Comparison of ENCODE assay signal across 1 cellular context in the genomic region with DNA sequence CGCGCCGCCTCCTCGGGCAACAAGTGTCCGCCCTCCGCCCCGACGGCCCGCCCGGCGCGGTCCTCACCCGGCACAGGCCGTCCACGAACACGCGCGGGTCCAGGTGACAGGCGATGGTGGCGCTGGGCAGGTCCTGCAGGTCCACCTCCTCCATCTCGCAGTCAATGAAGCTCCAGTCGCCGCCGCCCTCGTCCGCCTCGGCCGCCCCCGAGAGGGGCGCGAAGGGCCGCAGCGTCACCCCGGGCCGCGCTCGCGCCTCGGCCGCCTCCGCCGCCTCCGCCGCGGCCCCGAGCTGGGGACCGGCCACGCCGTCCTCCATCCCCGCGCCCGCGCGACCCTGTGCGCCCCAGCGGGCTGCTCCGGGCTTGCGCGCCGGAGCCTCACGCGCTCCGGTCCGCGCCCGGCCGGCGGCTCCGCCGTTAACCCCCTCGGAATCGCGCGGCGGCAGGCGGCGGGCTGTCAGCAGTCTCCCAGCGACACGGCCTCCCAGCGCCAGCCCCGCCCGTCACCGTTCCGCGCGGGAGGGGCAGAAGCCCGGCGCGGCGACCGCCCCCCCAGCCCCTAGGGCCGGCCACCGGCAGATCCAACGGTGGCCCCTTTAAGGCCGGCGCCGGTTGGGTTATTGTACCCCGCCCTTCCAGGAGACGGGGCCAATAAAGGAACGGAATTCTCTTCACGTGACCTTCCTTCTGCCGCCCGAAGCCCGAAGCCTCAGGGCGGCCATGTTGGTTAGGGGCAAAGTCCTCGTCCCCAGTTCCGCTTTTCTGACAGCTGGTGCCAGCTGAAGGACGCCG.
TF ChIP-seq lines count a peak whose summit lies in the region.

Gene RCAN1, minus strand, starts transcription at position 421 of the 794 bp plus-strand sequence. Its CDS starts 102 bp downstream, at position 319.

TF ChIP-seq in GM12878, 131 proteins besides CTCF, POLR2A, EP300 and RAD21 (continued from another document and continues in another):
- TF ChIP-seq, protein P1, sequence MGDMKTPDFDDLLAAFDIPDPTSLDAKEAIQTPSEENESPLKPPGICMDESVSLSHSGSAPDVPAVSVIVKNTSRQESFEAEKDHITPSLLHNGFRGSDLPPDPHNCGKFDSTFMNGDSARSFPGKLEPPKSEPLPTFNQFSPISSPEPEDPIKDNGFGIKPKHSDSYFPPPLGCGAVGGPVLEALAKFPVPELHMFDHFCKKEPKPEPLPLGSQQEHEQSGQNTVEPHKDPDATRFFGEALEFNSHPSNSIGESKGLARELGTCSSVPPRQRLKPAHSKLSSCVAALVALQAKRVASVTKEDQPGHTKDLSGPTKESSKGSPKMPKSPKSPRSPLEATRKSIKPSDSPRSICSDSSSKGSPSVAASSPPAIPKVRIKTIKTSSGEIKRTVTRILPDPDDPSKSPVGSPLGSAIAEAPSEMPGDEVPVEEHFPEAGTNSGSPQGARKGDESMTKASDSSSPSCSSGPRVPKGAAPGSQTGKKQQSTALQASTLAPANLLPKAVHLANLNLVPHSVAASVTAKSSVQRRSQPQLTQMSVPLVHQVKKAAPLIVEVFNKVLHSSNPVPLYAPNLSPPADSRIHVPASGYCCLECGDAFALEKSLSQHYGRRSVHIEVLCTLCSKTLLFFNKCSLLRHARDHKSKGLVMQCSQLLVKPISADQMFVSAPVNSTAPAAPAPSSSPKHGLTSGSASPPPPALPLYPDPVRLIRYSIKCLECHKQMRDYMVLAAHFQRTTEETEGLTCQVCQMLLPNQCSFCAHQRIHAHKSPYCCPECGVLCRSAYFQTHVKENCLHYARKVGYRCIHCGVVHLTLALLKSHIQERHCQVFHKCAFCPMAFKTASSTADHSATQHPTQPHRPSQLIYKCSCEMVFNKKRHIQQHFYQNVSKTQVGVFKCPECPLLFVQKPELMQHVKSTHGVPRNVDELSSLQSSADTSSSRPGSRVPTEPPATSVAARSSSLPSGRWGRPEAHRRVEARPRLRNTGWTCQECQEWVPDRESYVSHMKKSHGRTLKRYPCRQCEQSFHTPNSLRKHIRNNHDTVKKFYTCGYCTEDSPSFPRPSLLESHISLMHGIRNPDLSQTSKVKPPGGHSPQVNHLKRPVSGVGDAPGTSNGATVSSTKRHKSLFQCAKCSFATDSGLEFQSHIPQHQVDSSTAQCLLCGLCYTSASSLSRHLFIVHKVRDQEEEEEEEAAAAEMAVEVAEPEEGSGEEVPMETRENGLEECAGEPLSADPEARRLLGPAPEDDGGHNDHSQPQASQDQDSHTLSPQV (IDR thresholded peaks at IDR 0.05) = no peak
- no peak for TF ChIP-seq REST (IDR thresholded peaks at IDR 0.05; ENCODE audit: low read depth, low read length)
- peak; percentile 54; the same call in 1 of the 2 replicates for TF ChIP-seq ZBTB40 (IDR thresholded peaks at IDR 0.05; ENCODE audit: borderline replicate concordance)
- TF ChIP-seq SMARCA5 (IDR thresholded peaks at IDR 0.05) = no peak
- TF ChIP-seq MTA3 (IDR thresholded peaks at IDR 0.05; ENCODE audit: borderline replicate concordance, low read length) = no peak
- no peak for TF ChIP-seq ESRRA (IDR thresholded peaks at IDR 0.05; ENCODE audit: low read length)
- TF ChIP-seq TCF12 (IDR thresholded peaks at IDR 0.05; ENCODE audit: low read depth, low read length) = peak; percentile 96
- no peak for TF ChIP-seq SREBF1 (IDR thresholded peaks at IDR 0.05; ENCODE audit: low read length)
- TF ChIP-seq EED (IDR thresholded peaks at IDR 0.05; ENCODE audit: low read depth) = no peak
- TF ChIP-seq FOS (IDR thresholded peaks at IDR 0.05; ENCODE audit: borderline replicate concordance, extremely low read depth, insufficient read length) = no peak
- TF ChIP-seq, protein P2, sequence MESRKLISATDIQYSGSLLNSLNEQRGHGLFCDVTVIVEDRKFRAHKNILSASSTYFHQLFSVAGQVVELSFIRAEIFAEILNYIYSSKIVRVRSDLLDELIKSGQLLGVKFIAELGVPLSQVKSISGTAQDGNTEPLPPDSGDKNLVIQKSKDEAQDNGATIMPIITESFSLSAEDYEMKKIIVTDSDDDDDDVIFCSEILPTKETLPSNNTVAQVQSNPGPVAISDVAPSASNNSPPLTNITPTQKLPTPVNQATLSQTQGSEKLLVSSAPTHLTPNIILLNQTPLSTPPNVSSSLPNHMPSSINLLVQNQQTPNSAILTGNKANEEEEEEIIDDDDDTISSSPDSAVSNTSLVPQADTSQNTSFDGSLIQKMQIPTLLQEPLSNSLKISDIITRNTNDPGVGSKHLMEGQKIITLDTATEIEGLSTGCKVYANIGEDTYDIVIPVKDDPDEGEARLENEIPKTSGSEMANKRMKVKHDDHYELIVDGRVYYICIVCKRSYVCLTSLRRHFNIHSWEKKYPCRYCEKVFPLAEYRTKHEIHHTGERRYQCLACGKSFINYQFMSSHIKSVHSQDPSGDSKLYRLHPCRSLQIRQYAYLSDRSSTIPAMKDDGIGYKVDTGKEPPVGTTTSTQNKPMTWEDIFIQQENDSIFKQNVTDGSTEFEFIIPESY (IDR thresholded peaks at IDR 0.05) = no peak
- TF ChIP-seq, protein P3, sequence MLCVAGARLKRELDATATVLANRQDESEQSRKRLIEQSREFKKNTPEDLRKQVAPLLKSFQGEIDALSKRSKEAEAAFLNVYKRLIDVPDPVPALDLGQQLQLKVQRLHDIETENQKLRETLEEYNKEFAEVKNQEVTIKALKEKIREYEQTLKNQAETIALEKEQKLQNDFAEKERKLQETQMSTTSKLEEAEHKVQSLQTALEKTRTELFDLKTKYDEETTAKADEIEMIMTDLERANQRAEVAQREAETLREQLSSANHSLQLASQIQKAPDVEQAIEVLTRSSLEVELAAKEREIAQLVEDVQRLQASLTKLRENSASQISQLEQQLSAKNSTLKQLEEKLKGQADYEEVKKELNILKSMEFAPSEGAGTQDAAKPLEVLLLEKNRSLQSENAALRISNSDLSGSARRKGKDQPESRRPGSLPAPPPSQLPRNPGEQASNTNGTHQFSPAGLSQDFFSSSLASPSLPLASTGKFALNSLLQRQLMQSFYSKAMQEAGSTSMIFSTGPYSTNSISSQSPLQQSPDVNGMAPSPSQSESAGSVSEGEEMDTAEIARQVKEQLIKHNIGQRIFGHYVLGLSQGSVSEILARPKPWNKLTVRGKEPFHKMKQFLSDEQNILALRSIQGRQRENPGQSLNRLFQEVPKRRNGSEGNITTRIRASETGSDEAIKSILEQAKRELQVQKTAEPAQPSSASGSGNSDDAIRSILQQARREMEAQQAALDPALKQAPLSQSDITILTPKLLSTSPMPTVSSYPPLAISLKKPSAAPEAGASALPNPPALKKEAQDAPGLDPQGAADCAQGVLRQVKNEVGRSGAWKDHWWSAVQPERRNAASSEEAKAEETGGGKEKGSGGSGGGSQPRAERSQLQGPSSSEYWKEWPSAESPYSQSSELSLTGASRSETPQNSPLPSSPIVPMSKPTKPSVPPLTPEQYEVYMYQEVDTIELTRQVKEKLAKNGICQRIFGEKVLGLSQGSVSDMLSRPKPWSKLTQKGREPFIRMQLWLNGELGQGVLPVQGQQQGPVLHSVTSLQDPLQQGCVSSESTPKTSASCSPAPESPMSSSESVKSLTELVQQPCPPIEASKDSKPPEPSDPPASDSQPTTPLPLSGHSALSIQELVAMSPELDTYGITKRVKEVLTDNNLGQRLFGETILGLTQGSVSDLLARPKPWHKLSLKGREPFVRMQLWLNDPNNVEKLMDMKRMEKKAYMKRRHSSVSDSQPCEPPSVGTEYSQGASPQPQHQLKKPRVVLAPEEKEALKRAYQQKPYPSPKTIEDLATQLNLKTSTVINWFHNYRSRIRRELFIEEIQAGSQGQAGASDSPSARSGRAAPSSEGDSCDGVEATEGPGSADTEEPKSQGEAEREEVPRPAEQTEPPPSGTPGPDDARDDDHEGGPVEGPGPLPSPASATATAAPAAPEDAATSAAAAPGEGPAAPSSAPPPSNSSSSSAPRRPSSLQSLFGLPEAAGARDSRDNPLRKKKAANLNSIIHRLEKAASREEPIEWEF (IDR thresholded peaks at IDR 0.05; ENCODE audit: insufficient replicate concordance, low read depth, low read length) = no peak
- TF ChIP-seq, protein P4, sequence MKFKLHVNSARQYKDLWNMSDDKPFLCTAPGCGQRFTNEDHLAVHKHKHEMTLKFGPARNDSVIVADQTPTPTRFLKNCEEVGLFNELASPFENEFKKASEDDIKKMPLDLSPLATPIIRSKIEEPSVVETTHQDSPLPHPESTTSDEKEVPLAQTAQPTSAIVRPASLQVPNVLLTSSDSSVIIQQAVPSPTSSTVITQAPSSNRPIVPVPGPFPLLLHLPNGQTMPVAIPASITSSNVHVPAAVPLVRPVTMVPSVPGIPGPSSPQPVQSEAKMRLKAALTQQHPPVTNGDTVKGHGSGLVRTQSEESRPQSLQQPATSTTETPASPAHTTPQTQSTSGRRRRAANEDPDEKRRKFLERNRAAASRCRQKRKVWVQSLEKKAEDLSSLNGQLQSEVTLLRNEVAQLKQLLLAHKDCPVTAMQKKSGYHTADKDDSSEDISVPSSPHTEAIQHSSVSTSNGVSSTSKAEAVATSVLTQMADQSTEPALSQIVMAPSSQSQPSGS (IDR thresholded peaks at IDR 0.05; ENCODE audit: low read length) = no peak
- TF ChIP-seq WRNIP1 (IDR thresholded peaks at IDR 0.05; ENCODE audit: borderline replicate concordance, low read depth, low read length) = no peak
- no peak for TF ChIP-seq SUPT20H (IDR thresholded peaks at IDR 0.05; ENCODE audit: borderline replicate concordance, control insufficient read depth, low read depth, low read length)
- peak; percentile 44 for TF ChIP-seq RELA (IDR thresholded peaks at IDR 0.05; ENCODE audit: borderline replicate concordance, partially characterized antibody)
- no peak for TF ChIP-seq ZNF217 (IDR thresholded peaks at IDR 0.05)
- TF ChIP-seq PRDM15 (CRISPR knock-in tag; IDR thresholded peaks at IDR 0.05) = no peak
- no peak for TF ChIP-seq HDAC6 (IDR thresholded peaks at IDR 0.05; ENCODE audit: unreplicated experiment)
- no peak for TF ChIP-seq FOXK2 (IDR thresholded peaks at IDR 0.05)
